9 cellular contexts compared by ENCODE assay signal in the genomic region with DNA sequence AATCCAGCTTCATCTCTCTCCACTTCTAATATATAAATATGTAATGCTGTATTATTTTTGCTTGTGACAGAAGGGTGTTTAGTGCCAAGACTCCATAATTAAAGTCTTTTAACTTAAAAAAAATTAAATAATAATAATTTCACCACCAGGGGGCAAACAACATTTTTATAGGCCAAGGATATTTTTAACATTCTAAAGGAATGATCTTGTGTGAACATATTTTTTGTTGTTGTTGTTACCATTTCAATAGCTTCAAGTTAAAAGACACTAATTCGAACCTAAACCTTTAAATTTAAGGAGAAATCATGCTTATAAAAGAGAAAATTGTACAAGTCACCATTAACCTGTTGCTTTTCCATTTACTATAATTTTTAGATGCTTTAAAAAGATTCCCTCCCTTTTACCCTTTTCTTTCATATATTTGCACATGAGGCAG. TPM values are rescaled to one million over a fixed set of nuclear protein-coding genes. Genes with fewer than 3 reads are reported as not detected.
A peak's percentile ranks its signal among the peaks of the same experiment; 100 is the strongest.
DNase-seq lines count a peak whose midpoint lies in the region; ATAC-seq, FAIRE-seq and TF ChIP-seq lines count a peak whose summit lies in the region.
"Had no signal": no experiment of that assay in that cellular context is flagged by ENCODE, and none has a peak within 500 bp of the region (broad histone marks: within the 10 kb centered on the region; RNA-seq: fewer than 3 reads in every experiment).

No MANE protein-coding gene starts in this region.

- FAIRE-seq in A549 (lab: Jason Lieb, UNC) = peak; percentile 49

- WGBS in A549 (ENCODE audit: missing lambda C conversion rate) = 3% methylated on average over 1 of the region's 1 CpG

- TF ChIP-seq RAD21 in A549 (conservative IDR thresholded peaks at IDR 0.05 in 1 of 2, IDR thresholded peaks at IDR 0.05 in 1 of 2) = peak in 1 of 2 experiments; percentile 65; a peak in 2 of 5 replicates

- no peak overlapping the region for H3K4me3 ChIP-seq in A549

- CTCF ChIA-PET in A549 (lab: Yijun Ruan, JAX) = interaction anchor here (0.5 to 3.4 kb wide), 18 partner anchors 9 to 983 kb away, joined by 3 to 11 read pairs (median 4); no protein-coding TSS in a partner anchor

- no peak overlapping the region for H3K4me2 ChIP-seq in A549

- ATAC-seq in A549 (no peak), GM21447 (IDR thresholded peaks at IDR 0.05; ENCODE audit: unreplicated experiment) (no peak), HG02870 (IDR thresholded peaks at IDR 0.05; ENCODE audit: unreplicated experiment) (no peak)

- peak in 1 of 2 experiments; percentile 19 for DNase-seq in A549 (ENCODE audit: low read depth in 1 of 2, low spot score in 1 of 2)
- DNase-seq in EH (ENCODE audit: low read depth) = peak; percentile 19
- peak; percentile 27 for DNase-seq in SK-MEL-5 (ENCODE audit: low read depth, low spot score)
- DNase-seq in glomerular visceral epithelial cell (ENCODE audit: extremely low spot score) = peak; percentile 17
- no peak for DNase-seq in activated naive CD4-positive, alpha-beta T cell treated with Interleukin-2 at 50 U/mL for 16 hours
- no peak for DNase-seq in occipital lobe (lab: John Stamatoyannopoulos, UW)

- in situ Hi-C loops in SK-MEL-5 (cut with HindIII; ENCODE audit: low pct_unique_long_range_greater_than_20kb, low sequenced_read_pairs) = no loop called here

- TF ChIP-seq EP300 in A549 (IDR thresholded peaks at IDR 0.05) = no peak

- TF ChIP-seq POLR2A in A549 (IDR thresholded peaks at IDR 0.05; ENCODE audit: low read length) = no peak

- no peaks in the 10 kb centered on the region; the same call in 2 of the 3 replicates for H3K9me3 ChIP-seq in A549

- no peaks in the 10 kb centered on the region for H3K4me1 ChIP-seq in A549

- POLR2A ChIA-PET in A549 (lab: Yijun Ruan, JAX) = no interaction called here

- TF ChIP-seq CTCF in A549 (IDR thresholded peaks at IDR 0.05) = peak; percentile 61

- H3K27ac ChIP-seq in A549 = no peak overlapping the region
- H3K27ac ChIP-seq: HL-60 had no signal

TF ChIP-seq in A549, 52 proteins besides CTCF, POLR2A, EP300 and RAD21:
- TF ChIP-seq RNF2 (IDR thresholded peaks at IDR 0.05; ENCODE audit: borderline replicate concordance, low read depth) = no peak
- TF ChIP-seq SMC3 (IDR thresholded peaks at IDR 0.05) = peak; percentile 84
TF ChIP-seq in A549: peak in this region for 1.

RNA-seq across cellular contexts. Expression of a gene that starts 7.5 kb away (rescaled TPM):
- polyA plus RNA-seq in A549 (2011; rRNA removed) (29.8 and 34.2 TPM in 2 replicates), A549 (2017; fragmentation: RNase III; extraction: RNeasy Plus Mini Kit Qiagen cat#74134 plus additional on column Dnase treatment) (17.6 to 19.3 TPM (median 19.2 TPM) in 3 replicates)
- polyA plus RNA-seq in A549 (2012; cell fraction: cytosol; rRNA removed) = 13.5 and 13.8 TPM in 2 replicates
- polyA plus RNA-seq in A549 (2012; cell fraction: nucleus; rRNA removed) = 22.1 and 22.4 TPM in 2 replicates
- 20.9 and 28.3 TPM in 2 replicates for polyA minus RNA-seq in A549 (2011; rRNA and poly(A)+ RNA removed)
- total RNA-seq in SK-MEL-5 (2014; rRNA removed; shearing (Covaris generic)) = 26.6 and 33.2 TPM in 2 replicates
- 23.4 and 28.5 TPM in 2 replicates for polyA plus RNA-seq in SK-MEL-5 (2015; cell fraction: cytosol; rRNA removed)
- polyA plus RNA-seq in SK-MEL-5 (2015; cell fraction: nucleus; rRNA removed) = 4.9 and 6.1 TPM in 2 replicates
- total RNA-seq in occipital lobe = 27.3 TPM

Comparison
In these comparisons a context has a peak if more than half of its experiments do, and no peak if none do; other contexts are left out.
1. DNase-seq: peak in EH (single experiment), SK-MEL-5 (single experiment) and glomerular visceral epithelial cell (single experiment); none in activated naive CD4-positive, alpha-beta T cell treated with Interleukin-2 at 50 U/mL for 16 hours (single experiment) and occipital lobe (single experiment).